Comparison of ENCODE assay signal across 8 cellular contexts in genomic region chr1:44631647-44632510, GRCh38. TPM values are rescaled to one million over a fixed set of nuclear protein-coding genes. Genes with fewer than 3 reads are reported as not detected.
DNase-seq lines count a peak whose midpoint lies in the region; ATAC-seq and TF ChIP-seq lines count a peak whose summit lies in the region.

No MANE protein-coding gene starts in this region.

- no peaks in the 10 kb centered on the region for H4K20me1 ChIP-seq in KMS-11 (ENCODE audit: insufficient read depth)

- peak overlapping the region; percentile 93 for H3K4me2 ChIP-seq in KMS-11

- peaks cover 58% of the 10 kb centered on the region for H3K4me1 Mint-ChIP-seq in nephron progenitor cell

- peak; percentile 64 for DNase-seq in DMS114 treated with DMSO at 0.1 percent for 48 hours (lab: John Stamatoyannopoulos, UW; ENCODE audit: unreplicated experiment)
- DNase-seq in RPMI7951 (ENCODE audit: low read depth): peak; percentile 85
- peak; percentile 81 for DNase-seq in activated T-helper 9 cell treated with anti-CD3 and anti-CD28 coated beads, Interleukin-2, amount 50 U/mL, for 16 hours (ENCODE audit: low read depth)
- peak; percentile 88 for DNase-seq in fibroblast of pulmonary artery (ENCODE audit: low read depth)
- peak; percentile 89 for DNase-seq in nephron progenitor cell
- peak; percentile 91 for DNase-seq in stimulated activated naive CD8-positive, alpha-beta T cell treated with anti-CD3 and anti-CD28 coated beads, Interleukin-15, Interleukin-2, amounts not matched to agents 100 U/mL and 50 U/mL, for 24 hours

- H3K4me3 ChIP-seq in KMS-11 (IDR thresholded peaks at IDR 0.05; ENCODE audit: insufficient read depth, low read depth, low read length) (peak overlapping the region; percentile 86), fibroblast of pulmonary artery (replicated peaks; ENCODE audit: low read depth, low read length) (peak overlapping the region; percentile 63)

- no peak for TF ChIP-seq CTCF in KMS-11 (conservative IDR thresholded peaks at IDR 0.05; ENCODE audit: low read depth, low read length)
- no peak for TF ChIP-seq CTCF in fibroblast of pulmonary artery (IDR thresholded peaks at IDR 0.05; ENCODE audit: low read length, missing control alignments)
- no peak for TF ChIP-seq CTCF in nephron progenitor cell (IDR thresholded peaks at IDR 0.05)

- H3K4me1 ChIP-seq in KMS-11 (ENCODE audit: low read depth, poor library complexity, severe bottlenecking): peaks cover 10% of the 10 kb centered on the region

- no peaks in the 10 kb centered on the region; the same call in 1 of the 2 replicates for H3K79me2 ChIP-seq in KMS-11 (ENCODE audit: insufficient read depth, low read depth)

- peak overlapping the region; percentile 99 for H3K27ac ChIP-seq in KMS-11

- peak overlapping the region; percentile 88 for H2AFZ ChIP-seq in KMS-11 (ENCODE audit: low read depth)

- ATAC-seq in GM21619 (IDR thresholded peaks at IDR 0.05; ENCODE audit: unreplicated experiment): peak; percentile 63
- peak; percentile 78 for ATAC-seq in stimulated activated naive CD8-positive, alpha-beta T cell treated with anti-CD3 and anti-CD28 coated beads, Interleukin-15, Interleukin-2, amounts not matched to agents 100 U/mL and 50 U/mL, for 24 hours

- H3K27ac Mint-ChIP-seq in nephron progenitor cell: peak overlapping the region; percentile 100

- H3K4me3 Mint-ChIP-seq in nephron progenitor cell: peak overlapping the region; percentile 88

- peaks cover 3% of the 10 kb centered on the region for H3K27me3 Mint-ChIP-seq in nephron progenitor cell (ENCODE audit: low read depth, poor library complexity)

- no peaks in the 10 kb centered on the region for H3K27me3 ChIP-seq in KMS-11 (ENCODE audit: insufficient read depth, low read depth)

- peaks cover 50% of the 10 kb centered on the region for H3K36me3 Mint-ChIP-seq in nephron progenitor cell (ENCODE audit: low read depth)

- H3K9ac ChIP-seq in KMS-11: peak overlapping the region; percentile 98

- H3K36me3 ChIP-seq in KMS-11 (ENCODE audit: insufficient read depth): no peaks in the 10 kb centered on the region

- H3K9me3 Mint-ChIP-seq in nephron progenitor cell: no peaks in the 10 kb centered on the region

RNA-seq across cellular contexts. Expression of gene TMEM53, which starts 42.4 kb away (rescaled TPM):
- 13.1 and 14.9 TPM in 2 replicates for total RNA-seq in RPMI7951 (2014; rRNA removed; shearing (Covaris generic))

RNA-seq across cellular contexts. Expression of gene ARMH1, which starts 42.6 kb away (rescaled TPM):
- total RNA-seq in RPMI7951 (2014; rRNA removed; shearing (Covaris generic)): 0.29 TPM in 1 of 2 replicates, not detected in the other

Comparison
In these comparisons a context has a peak if more than half of its experiments do, and no peak if none do; other contexts are left out.
1. Peak in every context shown above with its lines: DNase-seq, ATAC-seq, H3K4me3 ChIP-seq and H3K27ac ChIP-seq.